Comparison of ENCODE assay signal across 10 cellular contexts in the genomic region with DNA sequence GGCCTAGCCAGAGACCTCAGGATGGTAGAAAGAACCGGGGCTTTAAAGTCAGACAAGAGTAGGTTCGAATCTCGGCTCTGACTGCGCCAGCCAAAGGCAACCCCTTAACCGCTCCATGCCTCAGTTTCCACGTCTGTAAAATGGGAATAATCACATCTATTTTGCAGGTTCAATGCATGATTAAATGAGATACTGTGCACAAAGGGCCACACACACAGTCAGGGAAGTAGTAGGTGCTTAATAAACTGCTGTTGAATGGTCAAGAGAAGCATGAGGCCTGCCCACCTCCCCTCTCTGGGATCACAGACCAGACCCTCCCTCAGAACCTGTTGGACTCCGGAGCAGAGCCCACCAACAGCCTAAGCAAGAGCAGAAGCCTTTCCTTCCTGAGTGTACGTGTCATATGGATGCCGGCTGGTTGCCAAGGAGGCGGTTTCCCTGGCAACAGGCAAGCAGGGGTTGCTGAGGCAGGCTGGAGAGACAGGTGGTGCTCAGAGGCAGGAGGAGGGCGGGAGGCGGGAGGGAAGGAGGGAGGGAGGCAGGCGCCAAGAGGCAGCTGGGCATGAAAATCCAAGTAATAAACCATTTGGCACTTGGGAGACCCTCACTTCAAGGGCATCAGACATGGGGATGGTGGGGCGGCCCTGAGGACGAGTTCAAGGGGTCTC. TPM values are rescaled to one million over a fixed set of nuclear protein-coding genes. Genes with fewer than 3 reads are reported as not detected.
DNase-seq lines count a peak whose midpoint lies in the region; ATAC-seq and TF ChIP-seq lines count a peak whose summit lies in the region.
"Had no signal": no experiment of that assay in that cellular context is flagged by ENCODE, and none has a peak within 500 bp of the region (broad histone marks: within the 10 kb centered on the region; RNA-seq: fewer than 3 reads in every experiment).

No MANE protein-coding gene starts in this region.

- no peak overlapping the region for H3K27ac ChIP-seq in lower lobe of right lung

- H3K4me1 ChIP-seq in lower lobe of right lung: no peaks in the 10 kb centered on the region

- H3K9me3 ChIP-seq in lower lobe of right lung: no peaks in the 10 kb centered on the region

- no peak overlapping the region for H3K4me3 ChIP-seq in lower lobe of right lung

- no peak for TF ChIP-seq CTCF in lower lobe of right lung (IDR thresholded peaks at IDR 0.05)

- H3K27me3 ChIP-seq in lower lobe of right lung (ENCODE audit: low read depth): no peaks in the 10 kb centered on the region

- intact Hi-C loops in left cardiac atrium (cut with DNase I): no loop called here
- intact Hi-C loops in Right ventricle myocardium superior (cut with DNase I): no loop called here
- intact Hi-C loops in lower lobe of right lung (cut with DNase I): no loop called here

- no peaks in the 10 kb centered on the region for H3K36me3 ChIP-seq in lower lobe of right lung

- DNase-seq in ELF-1 (ENCODE audit: low read depth, low spot score) (peak; percentile 50), NCI-H2029 (lab: John Stamatoyannopoulos, UW) (peak; percentile 90), SHP77 treated with DMSO at 0.1 percent for 48 hours (lab: John Stamatoyannopoulos, UW) (peak; percentile 85), midbrain (lab: John Stamatoyannopoulos, UW) (peak; percentile 5), left cardiac atrium (no peak), Right ventricle myocardium superior (no peak), lower lobe of right lung (no peak)
- DNase-seq: EL, SIG-M5 had no signal

- ATAC-seq in left cardiac atrium (no peak), Right ventricle myocardium superior (ENCODE audit: poor library complexity) (no peak), lower lobe of right lung (no peak), HG02884 (IDR thresholded peaks at IDR 0.05; ENCODE audit: unreplicated experiment) (no peak)

RNA-seq across cellular contexts. Expression of gene NFAM1, which starts 43.9 kb away (rescaled TPM):
- 1 to 10 TPM; 2.6 to 5.1 TPM for total RNA-seq in left cardiac atrium
- 1.9 TPM for total RNA-seq in Right ventricle myocardium superior
- total RNA-seq in lower lobe of right lung: 21.8 TPM

Comparison
In these comparisons a context has a peak if more than half of its experiments do, and no peak if none do; other contexts are left out.
1. DNase-seq: peak in ELF-1 (single experiment), NCI-H2029 (single experiment), SHP77 treated with DMSO at 0.1 percent for 48 hours (single experiment) and midbrain (single experiment); none in left cardiac atrium (single experiment), Right ventricle myocardium superior (single experiment) and lower lobe of right lung (single experiment).